In the genomic region with DNA sequence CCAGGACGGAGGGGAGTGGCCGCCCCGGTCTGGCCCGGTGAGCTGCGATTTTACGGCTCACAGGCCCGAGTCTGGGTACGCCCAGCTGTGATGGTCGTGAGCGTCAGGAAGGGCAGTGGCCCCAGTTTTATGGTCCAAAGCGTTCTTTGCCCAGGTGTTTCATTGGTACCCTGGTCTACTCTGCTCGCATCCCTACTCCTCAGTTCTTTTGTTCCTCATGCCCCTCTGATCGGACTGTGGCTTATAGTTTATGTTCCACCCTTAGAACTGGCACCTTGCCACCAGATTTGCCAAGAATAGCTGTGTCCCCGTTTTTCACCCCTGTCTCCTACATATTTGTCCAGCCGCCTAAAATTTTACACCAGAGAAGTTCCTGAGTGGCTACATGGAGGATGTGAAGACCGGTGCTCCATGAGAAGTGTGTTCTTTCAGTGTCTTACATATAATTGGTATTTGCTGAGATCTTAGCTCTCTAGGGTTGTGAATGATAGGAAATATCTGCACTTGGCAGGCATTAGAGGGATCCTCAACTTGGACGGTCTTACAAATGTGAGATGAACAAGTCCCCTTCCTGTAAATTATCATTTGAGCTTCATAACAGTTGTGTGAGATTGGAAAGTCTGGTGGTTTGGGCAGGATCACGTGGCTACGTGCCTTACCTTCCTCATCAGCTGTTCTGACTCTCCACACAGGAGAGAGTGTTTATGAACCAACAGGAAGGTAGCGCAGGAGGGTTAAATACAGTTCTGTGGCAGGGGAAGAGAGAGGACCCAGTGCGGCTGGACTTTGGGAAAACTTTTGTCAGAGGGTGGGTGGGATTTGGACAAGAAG, we compare ENCODE assay signal across 8 cellular contexts. TPM values are rescaled to one million over a fixed set of nuclear protein-coding genes. Genes with fewer than 3 reads are reported as not detected.
DNase-seq lines count a peak whose midpoint lies in the region; ATAC-seq and TF ChIP-seq lines count a peak whose summit lies in the region.

No MANE protein-coding gene starts in this region.

- peak; percentile 57 to 71 for ATAC-seq in right cardiac atrium
- no peak for ATAC-seq in GM18517 (IDR thresholded peaks at IDR 0.05; ENCODE audit: unreplicated experiment)

- H3K4me3 Mint-ChIP-seq in nephron progenitor cell: no peak overlapping the region

- H3K4me1 ChIP-seq in ACC112 (ENCODE audit: control insufficient read depth, insufficient read depth, low read length, unreplicated experiment): peaks cover 43% of the 10 kb centered on the region
- H3K4me1 ChIP-seq in GM23248 (ENCODE audit: insufficient read depth): peaks cover 44% of the 10 kb centered on the region
- peaks cover 27% of the 10 kb centered on the region for H3K4me1 ChIP-seq in right cardiac atrium (ENCODE audit: control insufficient read depth, insufficient read depth, low read length)

- in situ Hi-C loops in GM23248 (cut with MboI): no loop called here

- H3F3A ChIP-seq in GM23248 (ENCODE audit: insufficient read depth): peaks cover 42% of the 10 kb centered on the region

- no peaks in the 10 kb centered on the region for H3K9me2 ChIP-seq in GM23248 (ENCODE audit: insufficient read depth)

- peak overlapping the region; percentile 92 for H3K27ac ChIP-seq in ACC112 (ENCODE audit: low read depth, low read length)
- peak overlapping the region; percentile 96 for H3K27ac ChIP-seq in GM23248
- H3K27ac ChIP-seq in VCaP: peak overlapping the region; percentile 95
- H3K27ac ChIP-seq in right cardiac atrium (ENCODE audit: low read length): peak overlapping the region; percentile 76
- peak overlapping the region; percentile 70 to 98 (median 92) for H3K27ac ChIP-seq in skin epidermis

- 8 to 9% methylated on average over 21 of the region's 21 CpGs for WGBS in GM23248 (ENCODE audit: low coverage in 1 of 2, low lambda C conversion rate in 2 of 2, missing lambda C conversion rate in 2 of 2), 2 experiments
- 9% methylated on average over 21 of the region's 21 CpGs for WGBS in right cardiac atrium

- H3K79me2 ChIP-seq in ACC112 (ENCODE audit: control insufficient read depth, insufficient read depth, low read length, unreplicated experiment): peaks cover 73% of the 10 kb centered on the region
- H3K79me2 ChIP-seq in GM23248 (ENCODE audit: insufficient read depth): peaks cover 57% of the 10 kb centered on the region

- H3K36me3 ChIP-seq in ACC112 (ENCODE audit: insufficient read depth, low read length): no peaks in the 10 kb centered on the region
- no peaks in the 10 kb centered on the region for H3K36me3 ChIP-seq in GM23248 (ENCODE audit: low read depth)

- peak overlapping the region; percentile 94 for H3K9ac ChIP-seq in GM23248

- no peaks in the 10 kb centered on the region for H4K20me1 ChIP-seq in GM23248 (ENCODE audit: insufficient read depth)

- peaks cover 29% of the 10 kb centered on the region for H3K4me1 Mint-ChIP-seq in nephron progenitor cell

- H2AFZ ChIP-seq in ACC112 (ENCODE audit: low read length, unreplicated experiment): peak overlapping the region; percentile 71
- peak overlapping the region; percentile 90 for H2AFZ ChIP-seq in GM23248

- no peaks in the 10 kb centered on the region for H3K9me3 ChIP-seq in GM23248 (ENCODE audit: low read depth)
- no peaks in the 10 kb centered on the region for H3K9me3 ChIP-seq in right cardiac atrium (ENCODE audit: control insufficient read depth, low read length)

- H3K36me3 Mint-ChIP-seq in nephron progenitor cell (ENCODE audit: low read depth): no peaks in the 10 kb centered on the region

- H3K27ac Mint-ChIP-seq in nephron progenitor cell: no peak overlapping the region

- no peak for TF ChIP-seq CTCF in VCaP (conservative IDR thresholded peaks at IDR 0.05)
- no peak for TF ChIP-seq CTCF in nephron progenitor cell (IDR thresholded peaks at IDR 0.05)

- DNase-seq in GM23248: peak; percentile 43
- peak in 1 of 3 donors; percentile 28 for DNase-seq in right cardiac atrium
- DNase-seq in RKO (ENCODE audit: low spot score): no peak
- DNase-seq in nephron progenitor cell: no peak

- peak overlapping the region; percentile 81 for H3K4me3 ChIP-seq in ACC112 (ENCODE audit: low read depth, low read length)
- peak overlapping the region; percentile 88 for H3K4me3 ChIP-seq in GM23248
- peak overlapping the region; percentile 61 for H3K4me3 ChIP-seq in right cardiac atrium (ENCODE audit: low read length)
- H3K4me3 ChIP-seq in skin epidermis: peak overlapping the region; percentile 69 to 94 (median 84)

- H3K4me2 ChIP-seq in GM23248 (ENCODE audit: unreplicated experiment): peak overlapping the region; percentile 97

- H3K9me3 Mint-ChIP-seq in nephron progenitor cell: peaks cover 4% of the 10 kb centered on the region

- no peaks in the 10 kb centered on the region for H3K27me3 Mint-ChIP-seq in nephron progenitor cell (ENCODE audit: low read depth, poor library complexity)

- H3K27me3 ChIP-seq in ACC112 (ENCODE audit: insufficient read depth, low read length) (no peaks in the 10 kb centered on the region), GM23248 (replicated peaks; ENCODE audit: insufficient read depth) (no peaks in the 10 kb centered on the region), right cardiac atrium (ENCODE audit: control insufficient read depth, insufficient read depth) (no peaks in the 10 kb centered on the region)

- intact Hi-C loops in right cardiac atrium (cut with DNase I): no loop called here

RNA-seq across cellular contexts. Expression of a gene that starts 1.1 kb away (rescaled TPM):
- 39.8 and 43.9 TPM in 2 replicates for total RNA-seq in GM23248 (2014; rRNA removed; shearing (Covaris generic))
- polyA plus RNA-seq in GM23248 (2016; fragmentation: Nextera tagmentation; extraction: Ambion mirVana) (18.7 and 19.7 TPM in 2 replicates), right cardiac atrium (4.6 TPM)
- total RNA-seq in right cardiac atrium: 10 to 100 TPM in 1 of 4 donors, 1 to 10 TPM in 3; 8.0 to 16.1 (median 8.5) TPM
